19 cellular contexts compared by ENCODE assay signal in genomic region chr1:9558946-9559545, GRCh38. TPM values are rescaled to one million over a fixed set of nuclear protein-coding genes. Genes with fewer than 3 reads are reported as not detected.
DNase-seq lines count a peak whose midpoint lies in the region; ATAC-seq, FAIRE-seq and TF ChIP-seq lines count a peak whose summit lies in the region.
"Had no signal": no experiment of that assay in that cellular context is flagged by ENCODE, and none has a peak within 500 bp of the region (broad histone marks: within the 10 kb centered on the region; RNA-seq: fewer than 3 reads in every experiment).

No MANE protein-coding gene starts in this region.

- H3K9ac ChIP-seq in Karpas-422 (ENCODE audit: low read length) (peak overlapping the region; percentile 68), subcutaneous abdominal adipose tissue (ENCODE audit: low read length in 5 of 5) (no peak overlapping the region)

- TF ChIP-seq CTCF in cardiac muscle cell (IDR thresholded peaks at IDR 0.05; ENCODE audit: low read depth, low read length) (no peak), lower lobe of right lung (IDR thresholded peaks at IDR 0.05) (no peak)

- H3K36me3 ChIP-seq in cardiac muscle cell (peaks cover 9% of the 10 kb centered on the region), Karpas-422 (ENCODE audit: insufficient read depth, low read length) (peaks cover 36% of the 10 kb centered on the region), subcutaneous abdominal adipose tissue (ENCODE audit: control insufficient read depth in 5 of 5, insufficient read depth in 5 of 5, low read length in 5 of 5) (peaks cover 4 to 25% (median 11%) of the 10 kb centered on the region in 5 donors), lower lobe of right lung (peaks cover 48% of the 10 kb centered on the region)

- H3K4me3 ChIP-seq in cardiac muscle cell (no peak overlapping the region), Karpas-422 (ENCODE audit: low read length) (peak overlapping the region; percentile 50), subcutaneous abdominal adipose tissue (ENCODE audit: low read depth in 1 of 5, low read length in 5 of 5) (no peak overlapping the region), lower lobe of right lung (no peak overlapping the region)
- H3K4me3 ChIP-seq: GM23338, MG63 had no signal

- peaks cover 79% of the 10 kb centered on the region for H3K79me2 ChIP-seq in Karpas-422 (ENCODE audit: low read length)

- DNase-seq in cardiac muscle cell (ENCODE audit: low read depth in 1 of 2, low spot score in 1 of 2), result peak in 1 of 2 donors; percentile 81
- DNase-seq in Right ventricle myocardium inferior (ENCODE audit: missing footprints), result no peak
- no peak for DNase-seq in Karpas-422
- no peak for DNase-seq in left ventricle myocardium superior
- no peak for DNase-seq in H54 (ENCODE audit: insufficient read length, low spot score)
- no peak for DNase-seq in lower lobe of right lung
- no peak for DNase-seq in NCI-H524 treated with DMSO at 0.1 percent for 48 hours (lab: John Stamatoyannopoulos, UW)
- DNase-seq: activated CD4-positive, alpha-beta T cell treated with anti-CD3 and anti-CD28 coated beads, Interleukin-2, amount 50 U/mL, for 48 hours; activated T-cell treated with anti-CD3 and anti-CD28 coated beads, Interleukin-2, amount 50 U/mL, for 1 hour; Caco-2; EL; glutamatergic neuron; MG63; NCI-H146; NK-92 treated with Interleukin-12 subunit alpha and Interleukin-12 subunit beta, amount 100 ng/mL, for 24 hours; SW 1271 had no signal

- H3K27ac ChIP-seq in cardiac muscle cell (peak overlapping the region; percentile 93), Karpas-422 (ENCODE audit: low read length) (peak overlapping the region; percentile 96), subcutaneous abdominal adipose tissue (ENCODE audit: low read depth, low read length) (peak overlapping the region; percentile 69), lower lobe of right lung (no peak overlapping the region)

- no peak for FAIRE-seq in H54 (lab: Jason Lieb, UNC)

- H3K27me3 ChIP-seq in cardiac muscle cell, result no peaks in the 10 kb centered on the region
- H3K27me3 ChIP-seq in Karpas-422 (ENCODE audit: low read length), result no peaks in the 10 kb centered on the region
- H3K27me3 ChIP-seq in subcutaneous abdominal adipose tissue (ENCODE audit: control insufficient read depth in 5 of 5, insufficient read depth in 4 of 5, low read length in 5 of 5), result no peaks in the 10 kb centered on the region
- no peaks in the 10 kb centered on the region for H3K27me3 ChIP-seq in lower lobe of right lung (ENCODE audit: low read depth)
- H3K27me3 ChIP-seq: MG63 had no signal

- intact Hi-C loops in Right ventricle myocardium inferior (cut with DNase I) (loop anchor here (5.0 kb wide), 1 partner anchor 307 kb away; no protein-coding TSS in a partner anchor), left ventricle myocardium superior (cut with micrococcal nuclease) (no loop called here), lower lobe of right lung (cut with DNase I) (no loop called here)

- H3K9me3 ChIP-seq in cardiac muscle cell (ENCODE audit: low read depth) (no peaks in the 10 kb centered on the region), Karpas-422 (ENCODE audit: low read length) (no peaks in the 10 kb centered on the region), subcutaneous abdominal adipose tissue (ENCODE audit: control insufficient read depth in 5 of 5, low read length in 5 of 5) (no peaks in the 10 kb centered on the region), lower lobe of right lung (no peaks in the 10 kb centered on the region)
- H3K9me3 ChIP-seq: Caco-2, MG63 had no signal

- H3K9me2 ChIP-seq in Karpas-422 (replicated peaks; ENCODE audit: insufficient read depth, low read length), result no peaks in the 10 kb centered on the region

- no peak overlapping the region for H2AFZ ChIP-seq in Karpas-422 (ENCODE audit: low read length)
- H2AFZ ChIP-seq: GM23338 had no signal

- H3K4me2 ChIP-seq in Karpas-422 (ENCODE audit: low read depth, low read length, poor library complexity, severe bottlenecking), result peak overlapping the region; percentile 71
- H3K4me2 ChIP-seq: GM23338 had no signal

- H3K4me1 ChIP-seq in cardiac muscle cell (ENCODE audit: low read depth) (peaks cover 26% of the 10 kb centered on the region), Karpas-422 (ENCODE audit: low read length) (peaks cover 82% of the 10 kb centered on the region), subcutaneous abdominal adipose tissue (ENCODE audit: control insufficient read depth in 5 of 5, insufficient read depth in 5 of 5, low read length in 5 of 5) (peaks cover 11 to 52% (median 43%) of the 10 kb centered on the region in 5 donors), lower lobe of right lung (peaks cover 31% of the 10 kb centered on the region)
- H3K4me1 ChIP-seq: Caco-2 had no signal

- no peak for TF ChIP-seq POLR2A in H54 (IDR thresholded peaks at IDR 0.05; ENCODE audit: low read depth, low read length)

- no peaks in the 10 kb centered on the region; the same call in 1 of the 2 replicates for H4K20me1 ChIP-seq in Karpas-422 (ENCODE audit: insufficient read depth, low read depth, low read length)

- ATAC-seq in Right ventricle myocardium inferior (no peak), left ventricle myocardium superior (peak; percentile 6), lower lobe of right lung (no peak)
- ATAC-seq: natural killer cell treated with Interleukin-12 subunit alpha and Interleukin-12 subunit beta and Interleukin-15 and Interleukin-18, amount 100 ng/mL, for 72 hours had no signal

RNA-seq across cellular contexts. Expression of gene SLC25A33, which starts 19.8 kb away (rescaled TPM):
- total RNA-seq in cardiac muscle cell (12.3 and 12.5 TPM in 2 replicates), Right ventricle myocardium inferior (5.7 TPM), left ventricle myocardium superior (3.8 TPM), lower lobe of right lung (3.9 TPM)
- polyA plus RNA-seq in cardiac muscle cell, result 10.4 and 12.2 TPM in 2 replicates
- total RNA-seq in Karpas-422 (2014; rRNA removed; shearing (Covaris generic); ENCODE audit: low replicate concordance), result 19.7 and 25.2 TPM in 2 replicates

RNA-seq across cellular contexts. Expression of gene TMEM201, which starts 29.7 kb away (rescaled TPM):
- total RNA-seq in cardiac muscle cell (21.0 and 28.0 TPM in 2 replicates), Right ventricle myocardium inferior (17.4 TPM), left ventricle myocardium superior (20.8 TPM), lower lobe of right lung (8.2 TPM)
- 25.0 and 34.1 TPM in 2 replicates for polyA plus RNA-seq in cardiac muscle cell
- 9.3 and 12.2 TPM in 2 replicates for total RNA-seq in Karpas-422 (2014; rRNA removed; shearing (Covaris generic); ENCODE audit: low replicate concordance)
